15 cellular contexts compared by ENCODE assay signal in genomic region chr4:137300776-137301175, GRCh38.
A peak's percentile ranks its signal among the peaks of the same experiment; 100 is the strongest.
DNase-seq lines count a peak whose midpoint lies in the region; ATAC-seq and TF ChIP-seq lines count a peak whose summit lies in the region.
"Had no signal": no experiment of that assay in that cellular context is flagged by ENCODE, and none has a peak within 500 bp of the region (broad histone marks: within the 10 kb centered on the region; RNA-seq: fewer than 3 reads in every experiment).

No MANE protein-coding gene starts in this region.

- H3K9me3 Mint-ChIP-seq in T-cell = peaks cover 7 to 18% (median 9%) of the 10 kb centered on the region in 3 donors

- H3K36me3 ChIP-seq in mammary epithelial cell (ENCODE audit: insufficient read depth, low read length) (no peaks in the 10 kb centered on the region), breast epithelium (no peaks in the 10 kb centered on the region), brain microvascular endothelial cell (replicated peaks) (no peaks in the 10 kb centered on the region)

- no peaks in the 10 kb centered on the region for H4K20me1 ChIP-seq in mammary epithelial cell (ENCODE audit: insufficient read depth, low read length)

- no peaks in the 10 kb centered on the region for H3K27me3 Mint-ChIP-seq in T-cell

- ATAC-seq in T-cell (replicated peaks in 1 of 4) (no peak), GM21360 (IDR thresholded peaks at IDR 0.05; ENCODE audit: unreplicated experiment) (no peak)
- ATAC-seq: HCT116, Panc1, Right ventricle myocardium inferior had no signal

- no peaks in the 10 kb centered on the region for H3K4me1 Mint-ChIP-seq in T-cell

- in situ Hi-C loops in mammary epithelial cell (cut with MboI; ENCODE audit: low sequenced_read_pairs in 2 of 2) = no loop called here
- in situ Hi-C loops in brain microvascular endothelial cell (cut with HindIII; ENCODE audit: low pct_ligation_motif_present, low sequenced_read_pairs) = no loop called here

- intact Hi-C loops in mammary epithelial cell (cut with micrococcal nuclease) = no loop called here
- intact Hi-C loops in breast epithelium (cut with DNase I; ENCODE audit: low total_unique reads) = no loop called here

- no peak for TF ChIP-seq POLR2A in breast epithelium (IDR thresholded peaks at IDR 0.05)

- TF ChIP-seq CTCF in mammary epithelial cell (conservative IDR thresholded peaks at IDR 0.05 in 1 of 2, IDR thresholded peaks at IDR 0.05 in 1 of 2; ENCODE audit: extremely low read depth in 1 of 2, insufficient read depth in 1 of 2, low read depth in 1 of 2, low read length in 2 of 2) (no peak), breast epithelium (IDR thresholded peaks at IDR 0.05) (no peak), brain microvascular endothelial cell (IDR thresholded peaks at IDR 0.05; ENCODE audit: low read depth, low read length, missing control alignments) (no peak), foreskin fibroblast (IDR thresholded peaks at IDR 0.05; ENCODE audit: low read depth, low read length) (no peak)

- CTCF ChIA-PET in mammary epithelial cell (lab: Charles Lee; ENCODE audit: low non-redundant PET) = no interaction called here
- CTCF ChIA-PET in T-cell (lab: Charles Lee) = no interaction called here

- no peaks in the 10 kb centered on the region for H3K9me3 ChIP-seq in mammary epithelial cell (replicated peaks; ENCODE audit: insufficient read depth, low read length)
- H3K9me3 ChIP-seq in breast epithelium = no peaks in the 10 kb centered on the region
- H3K9me3 ChIP-seq: Caco-2 had no signal

- BruUV-seq in mammary epithelial cell (replicated peaks; lab: Mats Ljungman, UMichigan) = no TSS peak

- no peak overlapping the region for H2AFZ ChIP-seq in mammary epithelial cell (ENCODE audit: low read depth, low read length)

- H3K27ac ChIP-seq in mammary epithelial cell (ENCODE audit: insufficient read depth, low read depth, low read length) = no peak overlapping the region
- no peak overlapping the region for H3K27ac ChIP-seq in breast epithelium
- no peak overlapping the region for H3K27ac ChIP-seq in brain microvascular endothelial cell
- H3K27ac ChIP-seq: C4-2B had no signal

- dilution Hi-C loops in mammary epithelial cell (cut with HindIII; ENCODE audit: low sequenced_read_pairs) = no loop called here

- H3K27me3 ChIP-seq in mammary epithelial cell (ENCODE audit: insufficient read depth, low read length) (no peaks in the 10 kb centered on the region), breast epithelium (no peaks in the 10 kb centered on the region), brain microvascular endothelial cell (replicated peaks) (no peaks in the 10 kb centered on the region)

- H3K4me3 ChIP-seq in mammary epithelial cell (replicated peaks in 1 of 3; ENCODE audit: insufficient read depth in 1 of 3, low read depth in 2 of 3, low read length in 3 of 3) (no peak overlapping the region), breast epithelium (no peak overlapping the region), brain microvascular endothelial cell (ENCODE audit: low read depth, low read length) (no peak overlapping the region), foreskin fibroblast (ENCODE audit: low read depth in 1 of 2, low read length in 2 of 2) (no peak overlapping the region)

- POLR2A ChIA-PET in T-cell (lab: Charles Lee) = no interaction called here

- no peak overlapping the region for H3K27ac Mint-ChIP-seq in T-cell

- DNase-seq in mammary epithelial cell (peak; percentile 3), breast epithelium (ENCODE audit: low spot score in 2 of 2) (no peak), brain microvascular endothelial cell (peak; percentile 45), foreskin fibroblast (peak; percentile 44 to 72), NCI-H128 (lab: John Stamatoyannopoulos, UW; ENCODE audit: unreplicated experiment) (no peak), activated gamma-delta T cell (lab: John Stamatoyannopoulos, UW) (no peak), T-cell (no peak)
- DNase-seq: Caco-2, DMS53, NCI-H774 had no signal

- H3K4me2 ChIP-seq in mammary epithelial cell (ENCODE audit: insufficient read depth, low read depth, low read length) = no peak overlapping the region

- H3K36me3 Mint-ChIP-seq in T-cell = no peaks in the 10 kb centered on the region

- no peak overlapping the region for H3K4me3 Mint-ChIP-seq in T-cell

- H3K9ac ChIP-seq in mammary epithelial cell (ENCODE audit: insufficient read depth, low read length) = no peak overlapping the region

- H3K4me1 ChIP-seq in mammary epithelial cell (ENCODE audit: insufficient read depth, low read length) = no peaks in the 10 kb centered on the region
- no peaks in the 10 kb centered on the region for H3K4me1 ChIP-seq in breast epithelium
- H3K4me1 ChIP-seq: Caco-2 had no signal

- H3K79me2 ChIP-seq in mammary epithelial cell (ENCODE audit: insufficient read depth, low read length) = no peaks in the 10 kb centered on the region

Comparison
In these comparisons a context has a peak if more than half of its experiments do, and no peak if none do; other contexts are left out.
1. DNase-seq: peak in mammary epithelial cell (single experiment), brain microvascular endothelial cell (single experiment) and foreskin fibroblast (2 of 2); none in breast epithelium (0 of 2), NCI-H128 (single experiment), activated gamma-delta T cell (single experiment) and T-cell (0 of 34).